Comparison of ENCODE assay signal across 1 cellular context in genomic region chr16:24007934-24008333, GRCh38.
A peak's percentile ranks its signal among the peaks of the same experiment; 100 is the strongest.
TF ChIP-seq lines count a peak whose summit lies in the region.

No MANE protein-coding gene starts in this region.

TF ChIP-seq in K562, 482 proteins besides CTCF, POLR2A, EP300 and RAD21 (continued from another document):
- TF ChIP-seq E2F1 (CRISPR knock-in tag; IDR thresholded peaks at IDR 0.05) (no peak), ESRRA (IDR thresholded peaks at IDR 0.05; ENCODE audit: borderline replicate concordance, low read depth) (peak; percentile 56; the same call in 1 of the 2 replicates)
